Comparison of ENCODE assay signal across 23 cellular contexts in genomic region chr4:85644061-85644460, GRCh38.
DNase-seq lines count a peak whose midpoint lies in the region; ATAC-seq, FAIRE-seq and TF ChIP-seq lines count a peak whose summit lies in the region.
"Had no signal": no experiment of that assay in that cellular context is flagged by ENCODE, and none has a peak within 500 bp of the region (broad histone marks: within the 10 kb centered on the region; RNA-seq: fewer than 3 reads in every experiment).

No MANE protein-coding gene starts in this region.

- H3K9ac ChIP-seq in Karpas-422 (ENCODE audit: low read length) (no peak overlapping the region), endothelial cell of umbilical vein (replicated peaks; ENCODE audit: extremely low read depth, insufficient read depth, low read length) (no peak overlapping the region)

- ATAC-seq in HG03280 (IDR thresholded peaks at IDR 0.05; ENCODE audit: unreplicated experiment) = no peak
- ATAC-seq: GM23338, HCT116 had no signal

- no peak overlapping the region for H3K4me2 ChIP-seq in Karpas-422 (ENCODE audit: low read depth, low read length, poor library complexity, severe bottlenecking)
- H3K4me2 ChIP-seq in OCI-LY7 (ENCODE audit: low read length) = no peak overlapping the region
- H3K4me2 ChIP-seq in endothelial cell of umbilical vein (ENCODE audit: insufficient read depth, low read length) = no peak overlapping the region
- H3K4me2 ChIP-seq: GM23338 had no signal

- H3K27ac ChIP-seq in Karpas-422 (ENCODE audit: low read length) = peak overlapping the region; percentile 44
- no peak overlapping the region for H3K27ac ChIP-seq in OCI-LY7 (ENCODE audit: low read depth, low read length, poor library complexity, severe bottlenecking)
- no peak overlapping the region for H3K27ac ChIP-seq in endothelial cell of umbilical vein (ENCODE audit: insufficient read depth, low read depth, low read length)
- H3K27ac ChIP-seq: C4-2B, HL-60 had no signal

- DNase-seq in Karpas-422 = no peak
- DNase-seq in OCI-LY7 (ENCODE audit: low spot score) = no peak
- no peak for DNase-seq in endothelial cell of umbilical vein (ENCODE audit: low read depth, low spot score)
- DNase-seq in retinal pigment epithelial cell (ENCODE audit: low read depth) = peak; percentile 62
- no peak for DNase-seq in C1 segment of cervical spinal cord (lab: John Stamatoyannopoulos, UW)
- DNase-seq in Kasumi-1 (lab: John Stamatoyannopoulos, UW) = no peak
- DNase-seq: ACHN; BE2C; Caco-2; CD4-positive, alpha-beta T cell; DMS153; DMS79; GDM1; H7; HFFc6 had no signal

- TF ChIP-seq CTCF in OCI-LY7 (conservative IDR thresholded peaks at IDR 0.05; ENCODE audit: low read length) = no peak
- no peak for TF ChIP-seq CTCF in endothelial cell of umbilical vein (IDR thresholded peaks at IDR 0.05; ENCODE audit: extremely low read depth in 1 of 2, insufficient read depth in 1 of 2, low read depth in 1 of 2, low read length in 2 of 2)
- no peak for TF ChIP-seq CTCF in retinal pigment epithelial cell (conservative IDR thresholded peaks at IDR 0.05; ENCODE audit: low read depth, low read length)

- H3K4me3 ChIP-seq in Karpas-422 (ENCODE audit: low read length) (no peak overlapping the region), OCI-LY7 (ENCODE audit: low read depth, low read length, poor library complexity, severe bottlenecking) (no peak overlapping the region), endothelial cell of umbilical vein (replicated peaks in 1 of 3; ENCODE audit: insufficient read depth in 1 of 3, low read depth in 1 of 3, low read length in 3 of 3) (no peak overlapping the region), retinal pigment epithelial cell (ENCODE audit: low read length) (no peak overlapping the region)
- H3K4me3 ChIP-seq: GM23338 had no signal

- H3K4me1 ChIP-seq in Karpas-422 (ENCODE audit: low read length) (peaks cover 33% of the 10 kb centered on the region), OCI-LY7 (ENCODE audit: insufficient read depth, low read length, poor library complexity, severe bottlenecking) (no peaks in the 10 kb centered on the region), endothelial cell of umbilical vein (ENCODE audit: control insufficient read depth, extremely low read depth, insufficient read depth, low read length) (no peaks in the 10 kb centered on the region)
- H3K4me1 ChIP-seq: BE2C, Caco-2 had no signal

- peak; percentile 53 for FAIRE-seq in endothelial cell of umbilical vein (lab: Jason Lieb, UNC)
- FAIRE-seq: A204.1, GM12892, GM18507 had no signal

- no peaks in the 10 kb centered on the region for H3K9me3 ChIP-seq in Karpas-422 (ENCODE audit: low read length)
- H3K9me3 ChIP-seq in OCI-LY7 (ENCODE audit: low read length) = no peaks in the 10 kb centered on the region
- no peaks in the 10 kb centered on the region for H3K9me3 ChIP-seq in endothelial cell of umbilical vein (replicated peaks; ENCODE audit: control insufficient read depth, insufficient read depth, low read length)
- H3K9me3 ChIP-seq: BE2C, Caco-2 had no signal

- H3K27me3 ChIP-seq in Karpas-422 (ENCODE audit: low read length) (no peaks in the 10 kb centered on the region), endothelial cell of umbilical vein (ENCODE audit: control insufficient read depth in 2 of 2, insufficient read depth in 2 of 2, low read length in 2 of 2) (peaks cover 3 to 8% of the 10 kb centered on the region in 2 experiments)
- H3K27me3 ChIP-seq: BE2C had no signal

- H3K36me3 ChIP-seq in Karpas-422 (ENCODE audit: insufficient read depth, low read length) (no peaks in the 10 kb centered on the region), OCI-LY7 (ENCODE audit: insufficient read depth, low read length) (no peaks in the 10 kb centered on the region), endothelial cell of umbilical vein (ENCODE audit: control insufficient read depth in 2 of 2, extremely low read depth in 1 of 2, insufficient read depth in 2 of 2, low read length in 2 of 2) (no peaks in the 10 kb centered on the region)
- H3K36me3 ChIP-seq: BE2C had no signal

- H3K9me2 ChIP-seq in Karpas-422 (replicated peaks; ENCODE audit: insufficient read depth, low read length) (no peaks in the 10 kb centered on the region), OCI-LY7 (ENCODE audit: insufficient read depth, low read length) (no peaks in the 10 kb centered on the region)

- intact Hi-C loops in OCI-LY7 (cut with micrococcal nuclease; ENCODE audit: unreplicated experiment) (no loop called here), endothelial cell of umbilical vein (cut with micrococcal nuclease) (no loop called here)

- CTCF ChIA-PET in OCI-LY7 (lab: Charles Lee; ENCODE audit: unreplicated experiment) (no interaction called here), endothelial cell of umbilical vein (lab: Charles Lee) (no interaction called here)

- BruUV-seq in OCI-LY7 (replicated peaks; lab: Mats Ljungman, UMichigan) (no TSS peak), endothelial cell of umbilical vein (replicated peaks; lab: Mats Ljungman, UMichigan) (no TSS peak)

- TF ChIP-seq POLR2A in endothelial cell of umbilical vein (IDR thresholded peaks at IDR 0.05; ENCODE audit: low read depth, low read length) = no peak

- H3K9me1 ChIP-seq in endothelial cell of umbilical vein (replicated peaks; ENCODE audit: control insufficient read depth, extremely low read depth, insufficient read depth, low read length) = no peaks in the 10 kb centered on the region

- H4K20me1 ChIP-seq in Karpas-422 (ENCODE audit: insufficient read depth, low read depth, low read length) (no peaks in the 10 kb centered on the region), OCI-LY7 (ENCODE audit: insufficient read depth, low read length) (no peaks in the 10 kb centered on the region), endothelial cell of umbilical vein (replicated peaks; ENCODE audit: control insufficient read depth, extremely low read depth, insufficient read depth, low read length) (no peaks in the 10 kb centered on the region)

- H3K79me2 ChIP-seq in Karpas-422 (ENCODE audit: low read length) (peaks cover 25% of the 10 kb centered on the region), OCI-LY7 (ENCODE audit: insufficient read depth, low read depth, low read length) (no peaks in the 10 kb centered on the region), endothelial cell of umbilical vein (ENCODE audit: control insufficient read depth, insufficient read depth, low read length) (no peaks in the 10 kb centered on the region)

- H2AFZ ChIP-seq in Karpas-422 (ENCODE audit: low read length) (no peak overlapping the region), OCI-LY7 (ENCODE audit: low read length) (peak overlapping the region; percentile 13; the same call in 1 of the 2 replicates), endothelial cell of umbilical vein (ENCODE audit: low read depth, low read length) (no peak overlapping the region)
- H2AFZ ChIP-seq: GM23338 had no signal

- POLR2A ChIA-PET in OCI-LY7 (lab: Charles Lee) = interaction anchor here (0.6 to 1.5 kb wide), 4 partner anchors 14 to 90 kb away, joined by 3 to 4 read pairs (median 3); no protein-coding TSS in a partner anchor
- POLR2A ChIA-PET in endothelial cell of umbilical vein (lab: Charles Lee) = no interaction called here

- dilution Hi-C loops in endothelial cell of umbilical vein (cut with MboI; ENCODE audit: extremely low pct_ligation_motif_present, low sequenced_read_pairs) = no loop called here

TF ChIP-seq in endothelial cell of umbilical vein, 7 proteins besides CTCF, POLR2A, EP300 and RAD21:
- TF ChIP-seq MAX (IDR thresholded peaks at IDR 0.05; ENCODE audit: insufficient read depth, insufficient read length) (no peak), JUN (IDR thresholded peaks at IDR 0.05; ENCODE audit: borderline replicate concordance, insufficient read depth, insufficient read length, low read depth) (no peak)
